25 cellular contexts compared by ENCODE assay signal in the genomic region with DNA sequence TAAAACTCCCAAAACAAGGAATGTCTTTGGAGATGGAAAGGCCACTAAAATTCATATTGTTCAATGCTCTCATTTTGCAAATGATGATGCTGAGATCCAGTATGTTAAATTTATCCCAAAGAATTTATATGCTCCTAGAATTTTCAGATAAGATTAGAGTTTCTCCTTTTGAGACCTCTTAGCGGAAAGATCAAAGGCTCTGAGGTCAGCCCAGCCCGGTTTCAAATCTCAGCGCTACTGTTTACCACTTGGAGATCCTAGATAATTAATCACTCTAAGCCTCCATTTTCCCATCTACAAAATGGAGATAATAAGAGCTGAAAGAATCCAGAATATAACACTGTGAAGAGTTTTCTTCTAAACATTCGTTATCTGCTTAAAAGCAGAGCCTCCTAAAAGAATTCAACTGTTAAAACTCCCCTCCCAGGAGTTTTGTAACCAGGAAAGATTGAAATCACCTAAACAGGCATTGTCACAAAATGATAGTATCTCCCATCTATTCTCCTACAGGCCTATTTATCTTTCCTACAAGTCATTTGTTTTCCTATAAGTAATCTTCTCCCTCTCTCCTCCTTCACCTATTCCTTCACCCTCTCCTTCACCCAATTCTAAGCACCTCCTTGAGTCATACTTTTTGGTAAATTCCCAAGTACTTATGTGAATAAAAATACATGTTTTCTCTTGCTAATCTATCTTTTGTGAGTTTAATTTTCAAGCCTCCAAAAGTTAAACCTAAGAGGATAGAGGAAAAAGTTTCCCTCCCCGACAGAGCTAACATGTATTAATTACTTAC.
"Had no signal": no experiment of that assay in that cellular context is flagged by ENCODE, and none has a peak within 500 bp of the region (broad histone marks: within the 10 kb centered on the region; RNA-seq: fewer than 3 reads in every experiment).

No MANE protein-coding gene starts in this region.

- ATAC-seq: activated CD4-positive, CD25-positive, alpha-beta regulatory T cell treated with anti-CD3 and anti-CD28 coated beads, Interleukin-2, amount 50 U/mL, for 24 hours; activated CD8-positive, alpha-beta T cell treated with anti-CD3 and anti-CD28 coated beads, Interleukin-2, amount 10 ng/mL, durations not matched to agents 7 days and 5 days; activated T-helper 17 cell treated with anti-CD3 and anti-CD28 coated beads, Interleukin-2, amount 50 U/mL, for 72 hours; pancreas; sciatic nerve; stimulated activated effector memory CD8-positive, alpha-beta T cell treated with anti-CD3 and anti-CD28 coated beads, Interleukin-12 subunit alpha, Interleukin-12 subunit beta, amount 100 ng/mL, for 72 hours; stimulated activated naive CD8-positive, alpha-beta T cell treated with anti-CD3 and anti-CD28 coated beads, Interleukin-15, amount 100 ng/mL, for 72 hours had no signal

- H3K36me3 ChIP-seq: adrenal gland, ascending aorta, colonic mucosa, esophagus muscularis mucosa, pancreas, suprapubic skin, tibial nerve had no signal

- H3K27ac ChIP-seq: adrenal gland, ascending aorta, colonic mucosa, esophagus muscularis mucosa, hepatocyte, pancreas, suprapubic skin, tibial nerve, VCaP had no signal

- H3K27ac Mint-ChIP-seq: activated CD8-positive, alpha-beta T cell treated with anti-CD3 and anti-CD28 coated beads, Interleukin-2, amount 10 ng/mL, durations not matched to agents 7 days and 5 days; activated naive CD8-positive, alpha-beta T cell; activated T-helper 17 cell treated with anti-CD3 and anti-CD28 coated beads, Interleukin-2, amount 50 U/mL, for 72 hours; memory B cell; naive B cell; stimulated activated effector memory CD8-positive, alpha-beta T cell treated with anti-CD3 and anti-CD28 coated beads, Interleukin-12 subunit alpha, Interleukin-12 subunit beta, amount 100 ng/mL, for 72 hours; stimulated activated naive CD8-positive, alpha-beta T cell treated with anti-CD3 and anti-CD28 coated beads, Interleukin-15, amount 100 ng/mL, for 72 hours had no signal

- H3K27me3 ChIP-seq: adrenal gland, ascending aorta, colonic mucosa, esophagus muscularis mucosa, hepatocyte, pancreas, suprapubic skin, tibial nerve had no signal

- H3K4me3 ChIP-seq: adrenal gland, ascending aorta, colonic mucosa, esophagus muscularis mucosa, hepatocyte, pancreas, suprapubic skin, tibial nerve had no signal

- H3K4me1 ChIP-seq: ascending aorta, colonic mucosa, pancreas, suprapubic skin had no signal

- H3K4me3 Mint-ChIP-seq: activated CD8-positive, alpha-beta T cell treated with anti-CD3 and anti-CD28 coated beads, Interleukin-2, amount 10 ng/mL, durations not matched to agents 7 days and 5 days; activated naive CD8-positive, alpha-beta T cell; activated T-helper 17 cell treated with anti-CD3 and anti-CD28 coated beads, Interleukin-2, amount 50 U/mL, for 72 hours; memory B cell; naive B cell; stimulated activated effector memory CD8-positive, alpha-beta T cell treated with anti-CD3 and anti-CD28 coated beads, Interleukin-12 subunit alpha, Interleukin-12 subunit beta, amount 100 ng/mL, for 72 hours; stimulated activated naive CD8-positive, alpha-beta T cell treated with anti-CD3 and anti-CD28 coated beads, Interleukin-15, amount 100 ng/mL, for 72 hours; T-helper 2 cell treated with Interferon-gamma antibody and Interleukin-4, amounts not matched to agents 5 μg/mL and 100 μg/mL, for 36 hours had no signal

- DNase-seq: activated CD4-positive, alpha-beta T cell treated with anti-CD3 and anti-CD28 coated beads, Interleukin-2, amount 50 U/mL, for 1 hour; activated CD8-positive, alpha-beta T cell treated with anti-CD3 and anti-CD28 coated beads, Interleukin-2, amount 10 ng/mL, durations not matched to agents 7 days and 5 days; activated naive CD4-positive, alpha-beta T cell; adrenal gland; colonic mucosa; glutamatergic neuron; immature natural killer cell; naive B cell; pancreas; small intestine; stimulated activated CD4-positive, alpha-beta T cell treated with anti-CD3 and anti-CD28 coated beads, Interleukin-2, amount 100 ng/mL, for 24 hours; stimulated activated naive CD8-positive, alpha-beta T cell treated with anti-CD3 and anti-CD28 coated beads, Interleukin-15, amount 100 ng/mL, for 72 hours had no signal

- H3K9me3 ChIP-seq: colonic mucosa, pancreas, suprapubic skin had no signal

- H3K36me3 Mint-ChIP-seq: stimulated activated effector memory CD8-positive, alpha-beta T cell treated with anti-CD3 and anti-CD28 coated beads, Interleukin-12 subunit alpha, Interleukin-12 subunit beta, amount 100 ng/mL, for 72 hours had no signal

- H3K27me3 Mint-ChIP-seq: activated naive CD8-positive, alpha-beta T cell; activated T-helper 17 cell treated with anti-CD3 and anti-CD28 coated beads, Interleukin-2, amount 50 U/mL, for 72 hours; memory B cell; naive B cell had no signal
